Comparison of ENCODE assay signal across 1 cellular context in the genomic region with DNA sequence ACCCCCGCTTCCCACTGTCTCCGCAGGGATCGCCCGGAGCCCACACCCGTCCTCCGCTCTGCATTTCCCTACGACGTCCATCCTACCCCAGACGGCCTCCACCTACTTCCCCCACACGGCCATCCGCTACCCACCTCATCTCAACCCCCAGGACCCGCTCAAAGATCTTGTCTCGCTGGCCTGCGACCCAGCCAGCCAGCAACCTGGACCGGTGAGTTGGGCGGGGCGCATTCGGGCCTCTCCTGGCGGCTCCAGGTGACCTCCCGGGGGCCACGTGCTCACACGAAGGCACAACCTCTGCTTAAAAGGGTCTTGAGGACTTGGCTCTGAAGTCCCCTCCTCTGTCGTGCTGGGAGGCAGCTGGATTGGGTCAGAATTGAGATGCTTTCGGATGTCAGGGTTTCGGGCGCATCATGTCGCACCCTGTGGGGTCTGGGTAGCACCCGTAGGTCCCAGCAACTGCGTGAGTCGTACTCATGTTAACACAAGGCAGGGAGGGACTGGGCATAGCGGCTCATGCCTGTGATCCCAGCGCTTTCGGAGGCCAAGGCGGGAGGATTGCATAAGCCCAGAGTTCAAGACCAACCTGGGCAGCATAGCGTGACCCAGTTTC.
TF ChIP-seq lines count a peak whose summit lies in the region.

No MANE protein-coding gene starts in this region.

TF ChIP-seq in endothelial cell of umbilical vein, 7 proteins besides CTCF, POLR2A, EP300 and RAD21:
- TF ChIP-seq JUN (IDR thresholded peaks at IDR 0.05; ENCODE audit: borderline replicate concordance, insufficient read depth, insufficient read length, low read depth) (no peak), FOS (IDR thresholded peaks at IDR 0.05; ENCODE audit: borderline replicate concordance, insufficient read depth, low read length) (no peak), EZH2 (IDR thresholded peaks at IDR 0.05; ENCODE audit: borderline replicate concordance, low read depth, low read length, severe bottlenecking) (no peak), POLR2AphosphoS5 (IDR thresholded peaks at IDR 0.05; ENCODE audit: insufficient read depth, low read depth, low read length) (no peak), MYC (IDR thresholded peaks at IDR 0.05; ENCODE audit: low read depth, low read length) (no peak), GATA2 (IDR thresholded peaks at IDR 0.05; ENCODE audit: insufficient read depth, insufficient read length, low read depth, low read length) (no peak), MAX (IDR thresholded peaks at IDR 0.05; ENCODE audit: insufficient read depth, insufficient read length) (no peak)
TF ChIP-seq in endothelial cell of umbilical vein: peak in this region for 0.
